ENCODE assay signal across 9 cellular contexts in the genomic region with DNA sequence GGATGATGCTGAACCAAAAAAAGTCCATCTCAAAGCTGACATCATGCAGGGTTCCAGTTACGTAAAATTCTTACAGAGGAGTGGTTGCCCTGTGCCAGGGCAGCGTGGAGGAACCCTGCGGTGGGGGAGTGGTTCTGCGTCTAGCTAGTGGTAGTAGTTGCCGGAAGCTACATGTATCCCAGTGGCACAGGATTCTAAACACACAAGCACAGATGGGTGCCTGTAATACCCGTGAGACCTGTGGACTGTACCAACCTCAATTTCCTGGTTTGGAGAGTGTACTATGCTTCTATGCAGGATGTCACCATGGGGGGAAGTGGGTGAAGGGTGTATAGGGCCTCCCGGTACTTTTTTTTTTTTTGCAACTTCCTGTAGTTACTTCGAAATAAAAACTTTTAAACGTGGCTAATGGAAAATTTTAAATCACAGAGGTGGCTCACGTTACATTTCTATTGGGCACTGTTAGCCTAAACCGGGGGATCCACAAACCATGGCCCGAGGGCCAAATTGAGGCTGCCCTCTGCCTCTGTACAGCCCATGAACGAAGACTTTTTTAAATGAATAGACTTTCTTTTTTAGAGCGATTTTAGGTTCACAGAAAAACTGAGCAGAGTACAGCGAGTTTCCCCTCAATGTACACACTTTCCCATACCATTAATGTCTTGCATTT. TPM values are rescaled to one million over a fixed set of nuclear protein-coding genes. Genes with fewer than 3 reads are reported as not detected.
A peak's percentile ranks its signal among the peaks of the same experiment; 100 is the strongest.
DNase-seq lines count a peak whose midpoint lies in the region; ATAC-seq and TF ChIP-seq lines count a peak whose summit lies in the region.
"Had no signal": no experiment of that assay in that cellular context is flagged by ENCODE, and none has a peak within 500 bp of the region (broad histone marks: within the 10 kb centered on the region; RNA-seq: fewer than 3 reads in every experiment).

No MANE protein-coding gene starts in this region.

- TF ChIP-seq CTCF in GM06990 (IDR thresholded peaks at IDR 0.05; ENCODE audit: insufficient read depth, low read length, poor library complexity, severe bottlenecking) (no peak), neural progenitor cell (IDR thresholded peaks at IDR 0.05) (no peak)

- H3K4me3 ChIP-seq in GM06990 (replicated peaks; ENCODE audit: low read depth, low read length) (no peak overlapping the region), neural progenitor cell (no peak overlapping the region)

- ATAC-seq in GM19328 (IDR thresholded peaks at IDR 0.05; ENCODE audit: unreplicated experiment) (no peak), HG03354 (IDR thresholded peaks at IDR 0.05; ENCODE audit: poor library complexity, severe bottlenecking, unreplicated experiment) (no peak)

- H3K4me2 ChIP-seq in neural progenitor cell = no peak overlapping the region

- H3K79me2 ChIP-seq in neural progenitor cell (ENCODE audit: low read depth) = no peaks in the 10 kb centered on the region

- H3K36me3 Mint-ChIP-seq in T-helper 1 cell treated with Interleukin-12 subunit alpha and Interleukin-12 subunit beta and Interleukin-4 antibody, amounts not matched to agents 30 μg/mL and 1 μg/mL, for 36 hours (ENCODE audit: low read depth) = no peaks in the 10 kb centered on the region
- peaks cover 7% of the 10 kb centered on the region for H3K36me3 Mint-ChIP-seq in neural progenitor cell

- H3K27me3 ChIP-seq in GM06990 (replicated peaks; ENCODE audit: control insufficient read depth, insufficient read depth, low read length) (no peaks in the 10 kb centered on the region; the same call in none of the 2 replicates), neural progenitor cell (peaks cover 9% of the 10 kb centered on the region)

- H3K36me3 ChIP-seq in GM06990 (ENCODE audit: control insufficient read depth, insufficient read depth, low read length) (no peaks in the 10 kb centered on the region), neural progenitor cell (no peaks in the 10 kb centered on the region)

- H4K20me1 ChIP-seq in neural progenitor cell (ENCODE audit: low read depth) = peaks cover 23% of the 10 kb centered on the region

- peaks cover 35% of the 10 kb centered on the region for H3K4me1 Mint-ChIP-seq in T-helper 1 cell treated with Interleukin-12 subunit alpha and Interleukin-12 subunit beta and Interleukin-4 antibody, amounts not matched to agents 30 μg/mL and 1 μg/mL, for 36 hours (ENCODE audit: low read depth)
- peaks cover 16% of the 10 kb centered on the region for H3K4me1 Mint-ChIP-seq in neural progenitor cell

- H3K4me1 ChIP-seq in neural progenitor cell = peaks cover 9% of the 10 kb centered on the region

- no peak overlapping the region for H3K27ac ChIP-seq in neural progenitor cell

- peak overlapping the region; percentile 97 for H3K27ac Mint-ChIP-seq in T-helper 1 cell treated with Interleukin-12 subunit alpha and Interleukin-12 subunit beta and Interleukin-4 antibody, amounts not matched to agents 30 μg/mL and 1 μg/mL, for 36 hours
- H3K27ac Mint-ChIP-seq in neural progenitor cell = no peak overlapping the region

- H3K9me3 Mint-ChIP-seq in T-helper 1 cell treated with Interleukin-12 subunit alpha and Interleukin-12 subunit beta and Interleukin-4 antibody, amounts not matched to agents 30 μg/mL and 1 μg/mL, for 36 hours = no peaks in the 10 kb centered on the region
- H3K9me3 Mint-ChIP-seq in neural progenitor cell = no peaks in the 10 kb centered on the region

- H3K27me3 Mint-ChIP-seq in T-helper 1 cell treated with Interleukin-12 subunit alpha and Interleukin-12 subunit beta and Interleukin-4 antibody, amounts not matched to agents 30 μg/mL and 1 μg/mL, for 36 hours (ENCODE audit: low read depth) = no peaks in the 10 kb centered on the region
- H3K27me3 Mint-ChIP-seq in neural progenitor cell (ENCODE audit: insufficient read depth, low read depth) = peaks cover 5% of the 10 kb centered on the region

- H2AFZ ChIP-seq in neural progenitor cell (replicated peaks) = no peak overlapping the region

- DNase-seq in GM06990 (ENCODE audit: extremely low read depth, insufficient read length) = peak; percentile 44
- peak; percentile 68 for DNase-seq in activated naive CD4-positive, alpha-beta T cell treated with anti-CD3 and anti-CD28 coated beads, Interleukin-2, amount 50 U/mL, for 16 hours
- DNase-seq in stimulated activated CD4-positive, alpha-beta T cell treated with anti-CD3 and anti-CD28 coated beads, Interleukin-1b, Interleukin-23, amount 100 ng/mL, for 48 hours = peak; percentile 85
- no peak for DNase-seq in putamen (ENCODE audit: low spot score)
- DNase-seq in neural progenitor cell (ENCODE audit: low spot score) = no peak
- DNase-seq: NCI-H446 had no signal

- no peaks in the 10 kb centered on the region for H3F3A ChIP-seq in neural progenitor cell (ENCODE audit: low read depth)

- H3K9ac ChIP-seq in neural progenitor cell = no peak overlapping the region

- peak overlapping the region; percentile 70 for H3K4me3 Mint-ChIP-seq in T-helper 1 cell treated with Interleukin-12 subunit alpha and Interleukin-12 subunit beta and Interleukin-4 antibody, amounts not matched to agents 30 μg/mL and 1 μg/mL, for 36 hours
- no peak overlapping the region for H3K4me3 Mint-ChIP-seq in neural progenitor cell

- no peaks in the 10 kb centered on the region for H3K9me3 ChIP-seq in neural progenitor cell (ENCODE audit: low read depth)

RNA-seq across cellular contexts. Expression of a gene that starts 38.5 kb away (rescaled TPM):
- 21.2 and 34.8 TPM in 2 replicates for total RNA-seq in neural progenitor cell (ENCODE audit: low replicate concordance)

RNA-seq across cellular contexts. Expression of a gene that starts 39.3 kb away (rescaled TPM):
- 7.7 and 11.8 TPM in 2 replicates for total RNA-seq in neural progenitor cell (ENCODE audit: low replicate concordance)

Comparison
In these comparisons a context has a peak if more than half of its experiments do, and no peak if none do; other contexts are left out.
1. DNase-seq: peak in GM06990 (single experiment), activated naive CD4-positive, alpha-beta T cell treated with anti-CD3 and anti-CD28 coated beads, Interleukin-2, amount 50 U/mL, for 16 hours (single experiment) and stimulated activated CD4-positive, alpha-beta T cell treated with anti-CD3 and anti-CD28 coated beads, Interleukin-1b, Interleukin-23, amount 100 ng/mL, for 48 hours (single experiment); none in putamen (single experiment) and neural progenitor cell (single experiment).